Comparison of ENCODE assay signal across 1 cellular context in the genomic region with DNA sequence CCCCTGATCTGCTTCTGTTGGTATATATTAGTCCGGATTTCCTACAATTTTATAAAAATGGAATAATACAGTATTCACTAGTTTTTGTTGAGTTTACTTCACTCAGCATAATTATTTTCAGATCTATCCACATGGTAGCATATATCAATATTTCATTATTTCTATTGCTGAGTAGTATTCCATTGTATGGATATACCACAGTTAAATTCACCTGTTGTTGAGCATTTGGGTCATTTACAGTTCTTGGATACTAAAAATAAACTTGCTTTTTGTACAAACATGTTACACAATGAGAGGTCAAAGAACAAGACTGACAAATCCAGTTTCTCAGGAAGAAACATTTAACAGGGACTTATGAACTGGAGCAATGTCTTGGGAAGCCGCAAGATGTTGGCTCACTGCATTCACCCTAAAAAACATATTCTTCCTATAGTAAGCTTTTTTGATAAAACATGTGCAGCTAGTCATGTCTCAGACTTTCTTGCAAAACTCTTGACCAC.
TF ChIP-seq lines count a peak whose summit lies in the region.

No MANE protein-coding gene starts in this region.

TF ChIP-seq in HEK293, 187 proteins besides CTCF, POLR2A, EP300 and RAD21 (continued from another document):
- peak; percentile 52; the same call in 1 of the 2 replicates for TF ChIP-seq SCRT2 (tag by site-specific recombination; IDR thresholded peaks at IDR 0.05)
- TF ChIP-seq ZNF510 (tag by site-specific recombination; IDR thresholded peaks at IDR 0.05; ENCODE audit: insufficient replicate concordance), result no peak
- TF ChIP-seq SETDB1 (IDR thresholded peaks at IDR 0.05; ENCODE audit: insufficient read length, low read length), result no peak
- no peak for TF ChIP-seq ZNF501 (tag by site-specific recombination; IDR thresholded peaks at IDR 0.05)
